In genomic region chr2:135530313-135531230, GRCh38 we compare ENCODE assay signal across 1 cellular context.
TF ChIP-seq lines count a peak whose summit lies in the region.

ZRANB3 (minus strand) TSS chr2:135531218.

TF ChIP-seq in H1, 55 proteins besides CTCF, POLR2A, EP300 and RAD21:
- TF ChIP-seq TEAD4 (IDR thresholded peaks at IDR 0.05; ENCODE audit: low read depth, low read length) (no peak), FOSL1 (IDR thresholded peaks at IDR 0.05; ENCODE audit: insufficient read depth, low read depth, low read length) (no peak), USF2 (IDR thresholded peaks at IDR 0.05; ENCODE audit: low read length) (no peak), TCF12 (IDR thresholded peaks at IDR 0.05; ENCODE audit: low read depth, low read length) (peak; percentile 56; the same call in 1 of the 2 replicates), CEBPB (IDR thresholded peaks at IDR 0.05; ENCODE audit: low read depth, low read length) (no peak), BACH1 (IDR thresholded peaks at IDR 0.05; ENCODE audit: low read length) (no peak), TAF1 (IDR thresholded peaks at IDR 0.05; ENCODE audit: low read depth, low read length) (peak; percentile 88), SRF (IDR thresholded peaks at IDR 0.05; ENCODE audit: low read depth, low read length) (no peak), ASH2L (IDR thresholded peaks at IDR 0.05; ENCODE audit: low read length) (peak; percentile 85), SUZ12 (IDR thresholded peaks at IDR 0.05; ENCODE audit: low read length) (no peak), SP4 (IDR thresholded peaks at IDR 0.05; ENCODE audit: low read length) (peak; percentile 76; the same call in 1 of the 2 replicates), YY1 (IDR thresholded peaks at IDR 0.05; ENCODE audit: low read depth, low read length) (peak; percentile 94), POU5F1 (IDR thresholded peaks at IDR 0.05; ENCODE audit: low read depth, low read length) (no peak), ATF2 (IDR thresholded peaks at IDR 0.05; ENCODE audit: low read length) (peak; percentile 66; the same call in 1 of the 2 replicates), RFX5 (IDR thresholded peaks at IDR 0.05; ENCODE audit: borderline replicate concordance, low read depth, low read length) (no peak), RXRA (IDR thresholded peaks at IDR 0.05; ENCODE audit: insufficient read depth, low read depth, low read length) (no peak), GTF2F1 (IDR thresholded peaks at IDR 0.05; ENCODE audit: borderline replicate concordance, low read depth, low read length) (no peak; the same call in 1 of the 2 replicates), PHF8 (conservative IDR thresholded peaks at IDR 0.05; ENCODE audit: low read depth, low read length) (peak; percentile 64; the same call in 1 of the 2 replicates), SAP30 (IDR thresholded peaks at IDR 0.05; ENCODE audit: insufficient read depth, insufficient replicate concordance, low read length) (peak; percentile 65), SP1 (IDR thresholded peaks at IDR 0.05; ENCODE audit: low read depth, low read length) (no peak), CREB1 (IDR thresholded peaks at IDR 0.05) (peak; percentile 82), KDM4A (IDR thresholded peaks at IDR 0.05; ENCODE audit: low read depth, low read length, severe bottlenecking) (peak; percentile 21), HDAC2 (IDR thresholded peaks at IDR 0.05; ENCODE audit: borderline replicate concordance in 1 of 2, low read depth in 2 of 2, low read length in 2 of 2) (no peak), SP2 (IDR thresholded peaks at IDR 0.05; ENCODE audit: low read length) (no peak), POLR2AphosphoS5 (IDR thresholded peaks at IDR 0.05; ENCODE audit: low read depth, low read length) (peak; percentile 87), CHD1 (IDR thresholded peaks at IDR 0.05; ENCODE audit: low read depth, low read length) (no peak), TBP (IDR thresholded peaks at IDR 0.05; ENCODE audit: low read depth, low read length) (peak; percentile 21), EZH2 (IDR thresholded peaks at IDR 0.05; ENCODE audit: low read depth, low read length, severe bottlenecking) (no peak), GABPA (IDR thresholded peaks at IDR 0.05; ENCODE audit: borderline replicate concordance, insufficient read depth, low read length) (0 out of 2 replicates have a peak, but pooled peaks have one; percentile 54), SIN3A (conservative IDR thresholded peaks at IDR 0.05 in 1 of 2, IDR thresholded peaks at IDR 0.05 in 1 of 2; ENCODE audit: low read depth in 1 of 2, low read length in 2 of 2) (peak; percentile 7 to 47; a peak in 1 of 4 replicates), CHD7 (IDR thresholded peaks at IDR 0.05; ENCODE audit: insufficient replicate concordance, low read length) (no peak), KDM5A (IDR thresholded peaks at IDR 0.05; ENCODE audit: low read length) (0 out of 2 replicates have a peak, but pooled peaks have one; percentile 5), CBX5 (IDR thresholded peaks at IDR 0.05; ENCODE audit: low read depth, low read length) (no peak), E2F6 (IDR thresholded peaks at IDR 0.05) (peak; percentile 92), MAX (IDR thresholded peaks at IDR 0.05) (peak; percentile 80), SIX5 (IDR thresholded peaks at IDR 0.05; ENCODE audit: low read depth, low read length) (peak; percentile 84), HDAC6 (IDR thresholded peaks at IDR 0.05; ENCODE audit: low read depth, low read length) (no peak), BRCA1 (IDR thresholded peaks at IDR 0.05; ENCODE audit: low read depth, low read length) (peak; percentile 47), SIRT6 (IDR thresholded peaks at IDR 0.05; ENCODE audit: low read length) (no peak), CHD2 (IDR thresholded peaks at IDR 0.05; ENCODE audit: low read length) (peak; percentile 81), ZNF274 (IDR thresholded peaks at IDR 0.05; ENCODE audit: borderline replicate concordance, extremely low read depth, low read length) (no peak)
